In genomic region chr2:230877131-230877736, GRCh38 we compare ENCODE assay signal across 17 cellular contexts. TPM values are rescaled to one million over a fixed set of nuclear protein-coding genes. Genes with fewer than 3 reads are reported as not detected.
A peak's percentile ranks its signal among the peaks of the same experiment; 100 is the strongest.
DNase-seq lines count a peak whose midpoint lies in the region; ATAC-seq and TF ChIP-seq lines count a peak whose summit lies in the region.
"Had no signal": no experiment of that assay in that cellular context is flagged by ENCODE, and none has a peak within 500 bp of the region (broad histone marks: within the 10 kb centered on the region; RNA-seq: fewer than 3 reads in every experiment).

No MANE protein-coding gene starts in this region.

- H3K27me3 Mint-ChIP-seq in CD4-positive, alpha-beta memory T cell = no peaks in the 10 kb centered on the region
- H3K27me3 Mint-ChIP-seq in chondrocyte (ENCODE audit: low read depth) = no peaks in the 10 kb centered on the region
- peaks cover 25 to 27% of the 10 kb centered on the region in 2 donors for H3K27me3 Mint-ChIP-seq in natural killer cell treated with Interleukin-12 subunit alpha and Interleukin-12 subunit beta and Interleukin-15 and Interleukin-18, amount 100 ng/mL, for 72 hours

- no peaks in the 10 kb centered on the region for H3K27me3 ChIP-seq in CD4-positive, alpha-beta memory T cell (ENCODE audit: insufficient read depth, low read length)
- H3K27me3 ChIP-seq: testis had no signal

- H3K4me1 Mint-ChIP-seq in CD4-positive, alpha-beta memory T cell = peaks cover 5 to 35% (median 22%) of the 10 kb centered on the region in 4 donors
- no peaks in the 10 kb centered on the region for H3K4me1 Mint-ChIP-seq in chondrocyte (ENCODE audit: low read depth)
- H3K4me1 Mint-ChIP-seq in natural killer cell treated with Interleukin-12 subunit alpha and Interleukin-12 subunit beta and Interleukin-15 and Interleukin-18, amount 100 ng/mL, for 72 hours (ENCODE audit: low read depth in 2 of 2) = peaks cover 24 to 27% of the 10 kb centered on the region in 2 donors

- intact Hi-C loops in CD4-positive, alpha-beta memory T cell (cut with micrococcal nuclease) = no loop called here

- H3K9me3 ChIP-seq in CD4-positive, alpha-beta memory T cell (ENCODE audit: control insufficient read depth in 1 of 2, low read length in 2 of 2) = no peaks in the 10 kb centered on the region
- H3K9me3 ChIP-seq: testis had no signal

- peaks cover 7 to 15% of the 10 kb centered on the region in 2 donors for H3K36me3 Mint-ChIP-seq in CD4-positive, alpha-beta memory T cell
- peaks cover 21% of the 10 kb centered on the region for H3K36me3 Mint-ChIP-seq in chondrocyte (ENCODE audit: low read depth)
- no peaks in the 10 kb centered on the region for H3K36me3 Mint-ChIP-seq in natural killer cell treated with Interleukin-12 subunit alpha and Interleukin-12 subunit beta and Interleukin-15 and Interleukin-18, amount 100 ng/mL, for 72 hours

- ATAC-seq in HG03175 (IDR thresholded peaks at IDR 0.05; ENCODE audit: unreplicated experiment) = peak; percentile 31
- ATAC-seq in natural killer cell treated with Interleukin-12 subunit alpha and Interleukin-12 subunit beta and Interleukin-15 and Interleukin-18, amount 100 ng/mL, for 72 hours = no peak
- ATAC-seq: HCT116 had no signal

- DNase-seq in CD4-positive, alpha-beta memory T cell = no peak
- peak; percentile 79 for DNase-seq in chondrocyte (ENCODE audit: low spot score)
- DNase-seq in natural killer cell treated with Interleukin-12 subunit alpha and Interleukin-12 subunit beta and Interleukin-15 and Interleukin-18, amount 100 ng/mL, for 72 hours (ENCODE audit: low spot score) = no peak
- DNase-seq in cerebellum (ENCODE audit: low spot score) = no peak
- no peak for DNase-seq in T1000 (lab: John Stamatoyannopoulos, UW)
- DNase-seq in NCI-H2029 (lab: John Stamatoyannopoulos, UW) = no peak
- DNase-seq in stimulated activated CD4-positive, alpha-beta T cell treated with anti-CD3 and anti-CD28 coated beads, Interleukin-15, amount 100 ng/mL, for 24 hours = no peak
- DNase-seq: activated CD4-positive, alpha-beta T cell treated with anti-CD3 and anti-CD28 coated beads, Interleukin-2, amount 50 U/mL, for 48 hours; amniotic stem cell; COR-L47; NCI-H2171 treated with DMSO at 0.1 percent for 48 hours; testis had no signal

- H3K27ac ChIP-seq in CD4-positive, alpha-beta memory T cell (ENCODE audit: low read depth, low read length) = no peak overlapping the region
- H3K27ac ChIP-seq: testis had no signal

- no peak for TF ChIP-seq CTCF in chondrocyte (IDR thresholded peaks at IDR 0.05)

- no peaks in the 10 kb centered on the region for H3K9me3 Mint-ChIP-seq in CD4-positive, alpha-beta memory T cell
- H3K9me3 Mint-ChIP-seq in chondrocyte (ENCODE audit: low read depth) = no peaks in the 10 kb centered on the region
- H3K9me3 Mint-ChIP-seq in natural killer cell treated with Interleukin-12 subunit alpha and Interleukin-12 subunit beta and Interleukin-15 and Interleukin-18, amount 100 ng/mL, for 72 hours = no peaks in the 10 kb centered on the region
- H3K9me3 Mint-ChIP-seq: neural crest cell; T-helper 1 cell treated with Interleukin-12 subunit alpha and Interleukin-12 subunit beta and Interleukin-4 antibody, amounts not matched to agents 30 μg/mL and 1 μg/mL, for 36 hours had no signal

- H3K27ac Mint-ChIP-seq in CD4-positive, alpha-beta memory T cell = peak overlapping the region in 5 of 7 donors; percentile 7 to 82 (median 57)
- H3K27ac Mint-ChIP-seq in chondrocyte (ENCODE audit: unreplicated experiment) = no peak overlapping the region
- H3K27ac Mint-ChIP-seq in natural killer cell treated with Interleukin-12 subunit alpha and Interleukin-12 subunit beta and Interleukin-15 and Interleukin-18, amount 100 ng/mL, for 72 hours = peak overlapping the region in 1 of 2 donors; percentile 82
- H3K27ac Mint-ChIP-seq: T-helper 1 cell treated with Interleukin-12 subunit alpha and Interleukin-12 subunit beta and Interleukin-4 antibody, amounts not matched to agents 30 μg/mL and 1 μg/mL, for 36 hours had no signal

- peak overlapping the region in 2 of 8 donors; percentile 30 to 57 for H3K4me3 Mint-ChIP-seq in CD4-positive, alpha-beta memory T cell
- no peak overlapping the region for H3K4me3 Mint-ChIP-seq in chondrocyte (ENCODE audit: unreplicated experiment)
- H3K4me3 Mint-ChIP-seq in natural killer cell treated with Interleukin-12 subunit alpha and Interleukin-12 subunit beta and Interleukin-15 and Interleukin-18, amount 100 ng/mL, for 72 hours = peak overlapping the region; percentile 80
- H3K4me3 Mint-ChIP-seq: neural crest cell; T-helper 1 cell treated with Interleukin-12 subunit alpha and Interleukin-12 subunit beta and Interleukin-4 antibody, amounts not matched to agents 30 μg/mL and 1 μg/mL, for 36 hours had no signal

- POLR2A ChIA-PET in CD4-positive, alpha-beta memory T cell (lab: Charles Lee; ENCODE audit: partially characterized antibody) = interaction anchor here (1.9 to 2.7 kb wide), 2 partner anchors 11 to 12 kb away, joined by 8 to 12 read pairs; partner anchors contain the start of gene ITM2C

- peaks cover 22% of the 10 kb centered on the region for H3K4me1 ChIP-seq in CD4-positive, alpha-beta memory T cell (ENCODE audit: insufficient read depth, low read length)

- no peak overlapping the region for H3K4me3 ChIP-seq in CD4-positive, alpha-beta memory T cell (ENCODE audit: low read length in 2 of 2)
- H3K4me3 ChIP-seq: testis had no signal

- CTCF ChIA-PET in CD4-positive, alpha-beta memory T cell (lab: Charles Lee; ENCODE audit: partially characterized antibody) = interaction anchor here (0.7 to 1.8 kb wide), 3 partner anchors 16 to 48 kb away, joined by 3 to 7 read pairs (median 4); partner anchors contain the start of gene GPR55

- H3K36me3 ChIP-seq in CD4-positive, alpha-beta memory T cell (ENCODE audit: insufficient read depth, low read length) = no peaks in the 10 kb centered on the region

RNA-seq across cellular contexts. Expression of gene ITM2C, which starts 12.5 kb away (rescaled TPM):
- 10 to 100 TPM; 24.1 to 24.3 TPM for total RNA-seq in CD4-positive, alpha-beta memory T cell
- 10 to 100 TPM; 32.5 to 40.8 TPM for polyA plus RNA-seq in CD4-positive, alpha-beta memory T cell
- total RNA-seq in chondrocyte (114 to 215 TPM (median 208 TPM) in 3 replicates), cerebellum (70.3 TPM)
- total RNA-seq in natural killer cell treated with Interleukin-12 subunit alpha and Interleukin-12 subunit beta and Interleukin-15 and Interleukin-18, amount 100 ng/mL, for 72 hours = 10 to 100 TPM in 1 of 2 donors, 1 to 10 TPM in 1; 2.7 to 21.7 TPM

RNA-seq across cellular contexts. Expression of gene GPR55, which starts 47.8 kb away (rescaled TPM):
- total RNA-seq in CD4-positive, alpha-beta memory T cell = 1 to 10 TPM; 8.1 to 8.3 TPM
- 1 to 10 TPM in 1 of 2 donors, not detected in 1; 2.4 TPM for polyA plus RNA-seq in CD4-positive, alpha-beta memory T cell
- total RNA-seq in chondrocyte = not detected in 3 replicates
- total RNA-seq in natural killer cell treated with Interleukin-12 subunit alpha and Interleukin-12 subunit beta and Interleukin-15 and Interleukin-18, amount 100 ng/mL, for 72 hours = 1 to 10 TPM in 1 of 2 donors, under 1 TPM in 1; 0.26 to 5.5 TPM
- total RNA-seq in cerebellum = not detected
- total RNA-seq: frontal cortex, neural crest cell had no signal
